ENCODE assay signal across 7 cellular contexts in genomic region chr10:89251417-89252224, GRCh38. TPM values are rescaled to one million over a fixed set of nuclear protein-coding genes. Genes with fewer than 3 reads are reported as not detected.
DNase-seq lines count a peak whose midpoint lies in the region; ATAC-seq and TF ChIP-seq lines count a peak whose summit lies in the region.

LIPA (minus strand) TSS chr10:89251775; CDS start chr10:89247648, 4,127 bp downstream.

- H3K79me2 ChIP-seq in hepatocyte, result peaks cover 15% of the 10 kb centered on the region

- no peaks in the 10 kb centered on the region for H3K27me3 ChIP-seq in hepatocyte

- H3K9me3 ChIP-seq in hepatocyte (ENCODE audit: low read depth), result no peaks in the 10 kb centered on the region

- no peaks in the 10 kb centered on the region for H4K20me1 ChIP-seq in hepatocyte (ENCODE audit: insufficient read depth, poor library complexity, severe bottlenecking)

- peak within 1 kb of the TSS; percentile 79 for H2AFZ ChIP-seq in hepatocyte

- no peak for TF ChIP-seq CTCF in hepatocyte (IDR thresholded peaks at IDR 0.05; ENCODE audit: poor library complexity)

- 3% methylated on average over 46 of the region's 53 CpGs for WGBS in hepatocyte (ENCODE audit: low lambda C conversion rate, missing lambda C conversion rate)

- no peaks in the 10 kb centered on the region for H3K9me2 ChIP-seq in hepatocyte (replicated peaks; ENCODE audit: insufficient read depth)

- peak; percentile 94 to 96 for DNase-seq in NCI-H2081 (lab: John Stamatoyannopoulos, UW)
- DNase-seq in T1000 (lab: John Stamatoyannopoulos, UW), result peak; percentile 95
- peak; percentile 99 for DNase-seq in astrocyte of the hippocampus (ENCODE audit: low read depth, low spot score)
- DNase-seq in hepatocyte (ENCODE audit: low spot score), result peak; percentile 97
- peak; percentile 93 for DNase-seq in retina

- peak within 1 kb of the TSS; percentile 81 for H3K4me2 ChIP-seq in hepatocyte

- ATAC-seq in GM18508 (IDR thresholded peaks at IDR 0.05; ENCODE audit: insufficient read depth, unreplicated experiment), result peak; percentile 84
- peak; percentile 97 for ATAC-seq in HG03025 (IDR thresholded peaks at IDR 0.05; ENCODE audit: low FRiP score, unreplicated experiment)

- no peaks in the 10 kb centered on the region for H3K4me1 ChIP-seq in hepatocyte (ENCODE audit: insufficient read depth)

- peak within 1 kb of the TSS; percentile 77 for H3K27ac ChIP-seq in hepatocyte

- peak within 1 kb of the TSS; percentile 89 for H3K4me3 ChIP-seq in hepatocyte

- no peaks in the 10 kb centered on the region for H3K36me3 ChIP-seq in hepatocyte (replicated peaks; ENCODE audit: insufficient read depth, low read depth)

RNA-seq across cellular contexts. Expression of gene LIPA, which starts in this region (rescaled TPM):
- 148 and 152 TPM in 2 replicates for total RNA-seq in hepatocyte
- polyA plus RNA-seq in hepatocyte, result 128 and 144 TPM in 2 replicates

Comparison
In these comparisons a context has a peak if more than half of its experiments do, and no peak if none do; other contexts are left out.
1. Peak in every context shown above with its lines: DNase-seq, ATAC-seq, H3K4me3 ChIP-seq and H3K27ac ChIP-seq.